12 cellular contexts compared by ENCODE assay signal in the genomic region with DNA sequence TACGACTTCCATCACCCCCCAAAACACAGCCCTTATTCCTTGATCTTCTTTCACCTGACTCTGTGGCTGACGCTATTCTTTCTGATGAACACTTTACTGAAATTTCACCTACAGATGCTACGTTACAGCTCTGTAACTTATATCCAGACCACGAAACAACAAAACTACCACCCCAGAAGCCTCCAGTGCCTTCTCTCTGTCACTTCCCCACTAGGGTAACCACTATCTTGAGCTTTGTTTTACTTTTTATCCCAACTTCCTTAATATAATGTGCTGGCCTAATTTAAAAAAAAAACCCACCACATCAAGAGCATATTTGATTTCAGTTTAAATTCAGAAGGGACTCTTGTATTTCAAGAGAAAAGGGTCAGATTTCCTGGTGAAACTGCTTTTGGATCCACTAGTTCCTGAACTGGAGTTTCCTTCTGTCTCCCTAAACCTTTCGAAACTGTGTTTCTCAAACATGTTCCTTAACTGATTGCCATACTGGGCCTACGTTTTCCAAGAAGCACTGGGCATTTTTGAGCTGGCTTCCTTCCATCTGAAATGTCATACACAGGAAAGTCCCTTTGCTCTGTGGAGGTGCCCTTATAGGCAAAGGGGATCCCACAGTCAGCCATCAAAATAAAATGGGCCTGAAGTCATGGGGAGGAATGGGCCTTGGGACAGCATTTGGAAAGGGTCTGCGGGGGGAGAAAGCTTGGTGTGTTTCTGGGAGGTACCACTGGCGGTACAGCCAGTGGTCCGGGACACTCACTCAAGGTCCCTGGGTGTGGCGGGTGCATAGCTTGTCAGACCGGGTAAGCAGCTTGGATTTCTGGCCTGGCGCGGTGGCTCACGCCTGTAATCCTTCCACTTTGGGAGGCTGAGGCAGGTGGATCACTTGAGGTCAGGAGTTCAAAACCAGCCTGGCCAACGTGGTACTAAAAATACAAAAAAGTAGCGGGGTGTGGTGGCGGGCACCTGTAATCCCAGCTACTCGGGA. TPM values are rescaled to one million over a fixed set of nuclear protein-coding genes. Genes with fewer than 3 reads are reported as not detected.
A peak's percentile ranks its signal among the peaks of the same experiment; 100 is the strongest.
DNase-seq lines count a peak whose midpoint lies in the region; ATAC-seq and TF ChIP-seq lines count a peak whose summit lies in the region.
"Had no signal": no experiment of that assay in that cellular context is flagged by ENCODE, and none has a peak within 500 bp of the region (broad histone marks: within the 10 kb centered on the region; RNA-seq: fewer than 3 reads in every experiment).

No MANE protein-coding gene starts in this region.

- H3K9me3 ChIP-seq in lower lobe of right lung (no peaks in the 10 kb centered on the region), suprapubic skin (no peaks in the 10 kb centered on the region), smooth muscle cell (replicated peaks; ENCODE audit: low read depth) (no peaks in the 10 kb centered on the region)

- peak in 1 of 2 donors; percentile 37 for ATAC-seq in lower lobe of right lung
- no peak for ATAC-seq in HG03095 (IDR thresholded peaks at IDR 0.05; ENCODE audit: unreplicated experiment)
- ATAC-seq: PC-3 had no signal

- no peak overlapping the region for H3K9ac ChIP-seq in smooth muscle cell (ENCODE audit: low read depth)

- H3K9me3 Mint-ChIP-seq in activated T-helper 1 cell treated with anti-CD3 and anti-CD28 coated beads, Interleukin-12 subunit alpha, Interleukin-12 subunit beta, Interleukin-2, Interleukin-4 antibody, amounts not matched to agents 30 ng/mL and 10 ng/mL and 1 ng/mL, durations not matched to agents 14 hours and 24 hours and 36 hours = no peaks in the 10 kb centered on the region

- H3K4me3 ChIP-seq in AG10803 (ENCODE audit: low read length) = no peak overlapping the region
- no peak overlapping the region for H3K4me3 ChIP-seq in HL-60 (replicated peaks; ENCODE audit: insufficient read depth, low read length)
- H3K4me3 ChIP-seq in lower lobe of right lung = no peak overlapping the region
- H3K4me3 ChIP-seq in suprapubic skin = no peak overlapping the region
- H3K4me3 ChIP-seq in smooth muscle cell = no peak overlapping the region

- TF ChIP-seq CTCF in AG10803 (conservative IDR thresholded peaks at IDR 0.05; ENCODE audit: low read length) = no peak
- TF ChIP-seq CTCF in HL-60 (IDR thresholded peaks at IDR 0.05; ENCODE audit: insufficient read depth, low read length) = no peak
- TF ChIP-seq CTCF in lower lobe of right lung (IDR thresholded peaks at IDR 0.05) = no peak
- TF ChIP-seq CTCF in suprapubic skin (IDR thresholded peaks at IDR 0.05) = no peak
- TF ChIP-seq CTCF in smooth muscle cell (IDR thresholded peaks at IDR 0.05; ENCODE audit: borderline replicate concordance, insufficient read depth, poor library complexity, severe bottlenecking) = no peak

- H2AFZ ChIP-seq in smooth muscle cell (ENCODE audit: low read depth) = no peak overlapping the region

- H3K4me1 Mint-ChIP-seq in activated T-helper 1 cell treated with anti-CD3 and anti-CD28 coated beads, Interleukin-12 subunit alpha, Interleukin-12 subunit beta, Interleukin-2, Interleukin-4 antibody, amounts not matched to agents 30 ng/mL and 10 ng/mL and 1 ng/mL, durations not matched to agents 14 hours and 24 hours and 36 hours (ENCODE audit: low read depth) = peaks cover 59% of the 10 kb centered on the region

- no peak for TF ChIP-seq POLR2A in suprapubic skin (IDR thresholded peaks at IDR 0.05)

- TF ChIP-seq EP300 in suprapubic skin (IDR thresholded peaks at IDR 0.05) = no peak

- H3K27me3 Mint-ChIP-seq in activated T-helper 1 cell treated with anti-CD3 and anti-CD28 coated beads, Interleukin-12 subunit alpha, Interleukin-12 subunit beta, Interleukin-2, Interleukin-4 antibody, amounts not matched to agents 30 ng/mL and 10 ng/mL and 1 ng/mL, durations not matched to agents 14 hours and 24 hours and 36 hours (ENCODE audit: insufficient read depth) = peaks cover 3% of the 10 kb centered on the region

- peak overlapping the region; percentile 83 for H3K27ac Mint-ChIP-seq in activated T-helper 1 cell treated with anti-CD3 and anti-CD28 coated beads, Interleukin-12 subunit alpha, Interleukin-12 subunit beta, Interleukin-2, Interleukin-4 antibody, amounts not matched to agents 30 ng/mL and 10 ng/mL and 1 ng/mL, durations not matched to agents 14 hours and 24 hours and 36 hours

- H3K27ac ChIP-seq in HL-60 (replicated peaks) (peak overlapping the region; percentile 36), lower lobe of right lung (peak overlapping the region; percentile 60), suprapubic skin (no peak overlapping the region), smooth muscle cell (ENCODE audit: low read depth) (no peak overlapping the region)

- 79% methylated on average over 18 of the region's 18 CpGs for WGBS in suprapubic skin
- 91% methylated on average over 18 of the region's 18 CpGs for WGBS in smooth muscle cell (ENCODE audit: low lambda C conversion rate)

- H3K4me3 Mint-ChIP-seq in activated T-helper 1 cell treated with anti-CD3 and anti-CD28 coated beads, Interleukin-12 subunit alpha, Interleukin-12 subunit beta, Interleukin-2, Interleukin-4 antibody, amounts not matched to agents 30 ng/mL and 10 ng/mL and 1 ng/mL, durations not matched to agents 14 hours and 24 hours and 36 hours = peak overlapping the region; percentile 40

- H3K27me3 ChIP-seq in HL-60 (ENCODE audit: insufficient read depth, poor library complexity, severe bottlenecking) (no peaks in the 10 kb centered on the region), lower lobe of right lung (ENCODE audit: low read depth) (peaks cover 7% of the 10 kb centered on the region), suprapubic skin (no peaks in the 10 kb centered on the region), smooth muscle cell (ENCODE audit: low read depth) (no peaks in the 10 kb centered on the region)

- DNase-seq in AG10803 (ENCODE audit: low read depth) = peak; percentile 32
- DNase-seq in HL-60 (ENCODE audit: low read depth in 1 of 2, low spot score in 1 of 2) = peak in 1 of 2 experiments; percentile 41
- no peak for DNase-seq in activated T-helper 1 cell treated with anti-CD3 and anti-CD28 coated beads, Interleukin-12 subunit alpha, Interleukin-12 subunit beta, Interleukin-2, Interleukin-4 antibody, amounts not matched to agents 30 ng/mL and 10 ng/mL and 1 ng/mL, durations not matched to agents 14 hours and 24 hours and 36 hours (ENCODE audit: low spot score)
- DNase-seq in lower lobe of right lung = no peak
- DNase-seq in DMS153 treated with DMSO at 0.1 percent for 48 hours (lab: John Stamatoyannopoulos, UW; ENCODE audit: unreplicated experiment) = no peak
- no peak for DNase-seq in suprapubic skin (ENCODE audit: low spot score in 2 of 2)
- DNase-seq in smooth muscle cell (lab: John Stamatoyannopoulos, UW; ENCODE audit: unreplicated experiment) = no peak
- DNase-seq: activated gamma-delta T cell, C1 segment of cervical spinal cord, NCI-H1930 had no signal

- H3K4me2 ChIP-seq in smooth muscle cell = no peak overlapping the region

- intact Hi-C loops in activated T-helper 1 cell treated with anti-CD3 and anti-CD28 coated beads, Interleukin-12 subunit alpha, Interleukin-12 subunit beta, Interleukin-2, Interleukin-4 antibody, amounts not matched to agents 30 ng/mL and 10 ng/mL and 1 ng/mL, durations not matched to agents 14 hours and 24 hours and 36 hours (cut with micrococcal nuclease) = no loop called here
- intact Hi-C loops in lower lobe of right lung (cut with DNase I) = no loop called here

- H3K36me3 Mint-ChIP-seq in activated T-helper 1 cell treated with anti-CD3 and anti-CD28 coated beads, Interleukin-12 subunit alpha, Interleukin-12 subunit beta, Interleukin-2, Interleukin-4 antibody, amounts not matched to agents 30 ng/mL and 10 ng/mL and 1 ng/mL, durations not matched to agents 14 hours and 24 hours and 36 hours (ENCODE audit: low read depth) = peaks cover 23% of the 10 kb centered on the region

- H4K20me1 ChIP-seq in smooth muscle cell (ENCODE audit: low read depth) = no peaks in the 10 kb centered on the region

- H3K36me3 ChIP-seq in lower lobe of right lung = peaks cover 9% of the 10 kb centered on the region
- no peaks in the 10 kb centered on the region for H3K36me3 ChIP-seq in suprapubic skin
- no peaks in the 10 kb centered on the region for H3K36me3 ChIP-seq in smooth muscle cell (ENCODE audit: low read depth)

- peaks cover 23% of the 10 kb centered on the region for H3F3A ChIP-seq in smooth muscle cell (ENCODE audit: low read depth)

- no peaks in the 10 kb centered on the region for H3K79me2 ChIP-seq in smooth muscle cell (ENCODE audit: low read depth)

- H3K4me1 ChIP-seq in lower lobe of right lung (peaks cover 18% of the 10 kb centered on the region), suprapubic skin (peaks cover 15% of the 10 kb centered on the region), smooth muscle cell (ENCODE audit: low read depth) (peaks cover 7% of the 10 kb centered on the region)

RNA-seq across cellular contexts. Expression of a gene that starts 25.8 kb away (rescaled TPM):
- 106 and 113 TPM in 2 replicates for total RNA-seq in activated T-helper 1 cell treated with anti-CD3 and anti-CD28 coated beads, Interleukin-12 subunit alpha, Interleukin-12 subunit beta, Interleukin-2, Interleukin-4 antibody, amounts not matched to agents 30 ng/mL and 10 ng/mL and 1 ng/mL, durations not matched to agents 14 hours and 24 hours and 36 hours
- total RNA-seq in lower lobe of right lung (68.6 TPM), suprapubic skin (10 to 100 TPM; 42.9 to 57.0 (median 47.0) TPM), smooth muscle cell (35.1 and 38.0 TPM in 2 replicates)
- 106 and 109 TPM in 2 replicates for polyA plus RNA-seq in smooth muscle cell

RNA-seq across cellular contexts. Expression of a gene that starts 30.6 kb away (rescaled TPM):
- total RNA-seq in activated T-helper 1 cell treated with anti-CD3 and anti-CD28 coated beads, Interleukin-12 subunit alpha, Interleukin-12 subunit beta, Interleukin-2, Interleukin-4 antibody, amounts not matched to agents 30 ng/mL and 10 ng/mL and 1 ng/mL, durations not matched to agents 14 hours and 24 hours and 36 hours = 6.7 and 7.8 TPM in 2 replicates
- total RNA-seq in lower lobe of right lung (23.9 TPM), suprapubic skin (1 to 10 TPM in 1 of 4 donors, under 1 TPM in 3; 0.42 to 1.9 (median 0.66) TPM), smooth muscle cell (0.22 TPM in 1 of 2 replicates, not detected in the other)
- 0.07 and 0.34 TPM in 2 replicates for polyA plus RNA-seq in smooth muscle cell

RNA-seq across cellular contexts. Expression of a gene that starts 50.2 kb away (rescaled TPM):
- total RNA-seq in activated T-helper 1 cell treated with anti-CD3 and anti-CD28 coated beads, Interleukin-12 subunit alpha, Interleukin-12 subunit beta, Interleukin-2, Interleukin-4 antibody, amounts not matched to agents 30 ng/mL and 10 ng/mL and 1 ng/mL, durations not matched to agents 14 hours and 24 hours and 36 hours = 55.2 and 60.9 TPM in 2 replicates
- total RNA-seq in lower lobe of right lung (24.4 TPM), suprapubic skin (10 to 100 TPM; 28.6 to 38.3 (median 31.2) TPM), smooth muscle cell (38.5 and 52.4 TPM in 2 replicates)
- 21.6 and 27.8 TPM in 2 replicates for polyA plus RNA-seq in smooth muscle cell

RNA-seq across cellular contexts. Expression of a gene that starts 50.7 kb away (rescaled TPM):
- total RNA-seq in activated T-helper 1 cell treated with anti-CD3 and anti-CD28 coated beads, Interleukin-12 subunit alpha, Interleukin-12 subunit beta, Interleukin-2, Interleukin-4 antibody, amounts not matched to agents 30 ng/mL and 10 ng/mL and 1 ng/mL, durations not matched to agents 14 hours and 24 hours and 36 hours = 39.2 and 41.2 TPM in 2 replicates
- total RNA-seq in lower lobe of right lung (2.5 TPM), suprapubic skin (1 to 10 TPM; 2.1 to 5.7 (median 2.5) TPM), smooth muscle cell (9.2 and 12.7 TPM in 2 replicates)
- 13.8 and 13.9 TPM in 2 replicates for polyA plus RNA-seq in smooth muscle cell

Comparison
In these comparisons a context has a peak if more than half of its experiments do, and no peak if none do; other contexts are left out.
1. H3K27ac ChIP-seq: peak in HL-60 (single experiment) and lower lobe of right lung (single experiment); none in suprapubic skin (single experiment) and smooth muscle cell (single experiment).